ENCODE assay signal across 8 cellular contexts in the genomic region with DNA sequence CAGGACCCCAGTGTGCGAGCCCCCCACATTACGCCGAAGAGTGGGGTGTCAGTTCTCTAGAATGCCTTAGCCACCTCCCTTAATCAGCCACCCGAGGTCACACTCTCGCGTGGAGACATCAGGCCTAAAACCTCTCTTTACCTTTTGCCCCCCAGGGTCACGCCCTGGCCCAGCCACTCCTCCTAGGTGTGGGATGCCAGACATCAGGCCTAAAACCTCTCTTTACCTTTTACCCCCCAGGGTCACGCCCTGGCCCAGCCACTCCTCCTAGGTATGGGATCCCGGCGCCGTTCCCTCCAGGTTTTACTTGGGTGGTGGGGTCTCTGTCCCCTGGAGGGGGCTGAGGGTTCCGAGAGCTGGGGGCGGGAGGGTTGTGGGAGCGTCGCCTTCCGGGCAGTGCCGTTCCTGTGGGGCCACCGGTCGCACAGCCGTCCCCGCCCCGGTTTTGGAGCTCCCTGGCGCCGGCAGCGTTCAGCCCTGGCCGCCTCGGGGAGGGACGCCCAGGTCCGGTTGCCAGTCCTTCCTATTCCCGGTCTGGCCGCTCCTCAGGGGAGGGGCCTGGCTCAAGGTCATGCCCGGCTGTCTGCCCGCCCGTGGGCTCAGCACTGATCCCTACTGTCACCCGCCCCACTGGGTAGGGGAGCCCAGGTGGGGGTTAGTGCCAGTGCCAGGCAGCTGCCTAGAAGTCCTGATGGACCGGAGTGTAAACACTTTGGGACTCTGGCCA. TPM values are rescaled to one million over a fixed set of nuclear protein-coding genes. Genes with fewer than 3 reads are reported as not detected.
A peak's percentile ranks its signal among the peaks of the same experiment; 100 is the strongest.
DNase-seq lines count a peak whose midpoint lies in the region; ATAC-seq and TF ChIP-seq lines count a peak whose summit lies in the region.

No MANE protein-coding gene starts in this region.

- H3K4me3 ChIP-seq in GM12875 (ENCODE audit: low read depth, low read length): peak overlapping the region; percentile 94
- H3K4me3 ChIP-seq in foreskin fibroblast (ENCODE audit: low read depth in 1 of 2, low read length in 2 of 2): peak overlapping the region; percentile 87 to 98
- peak overlapping the region; percentile 98 for H3K4me3 ChIP-seq in neural cell (ENCODE audit: low read length)

- no peak for TF ChIP-seq EP300 in neural cell (conservative IDR thresholded peaks at IDR 0.05; ENCODE audit: poor library complexity, severe bottlenecking)

- H3K9me3 ChIP-seq in neural cell (ENCODE audit: low read length): no peaks in the 10 kb centered on the region

- no peak for DNase-seq in activated CD8-positive, alpha-beta memory T cell treated with anti-CD3 and anti-CD28 coated beads, Interleukin-2, amount 10 ng/mL, durations not matched to agents 7 days and 5 days
- DNase-seq in foreskin fibroblast (peak; percentile 28 to 64), NCI-H446 (lab: John Stamatoyannopoulos, UW) (no peak), NAMALWA (ENCODE audit: low spot score) (no peak), HUDEP-2 (lab: John Stamatoyannopoulos, UW; ENCODE audit: unreplicated experiment in 76 of 76) (no peak)

- H3K36me3 ChIP-seq in neural cell (ENCODE audit: insufficient read depth, low read length): no peaks in the 10 kb centered on the region

- peaks cover 4% of the 10 kb centered on the region for H3K36me3 Mint-ChIP-seq in activated CD8-positive, alpha-beta memory T cell treated with anti-CD3 and anti-CD28 coated beads, Interleukin-2, amount 10 ng/mL, durations not matched to agents 7 days and 5 days

- CTCF ChIA-PET in activated CD8-positive, alpha-beta memory T cell treated with anti-CD3 and anti-CD28 coated beads, Interleukin-2, amount 10 ng/mL, durations not matched to agents 7 days and 5 days (lab: Charles Lee): interaction anchor here (0.6 to 6.9 kb wide), 8 partner anchors 13 to 428 kb away, joined by 3 to 69 read pairs (median 3); no protein-coding TSS in a partner anchor

- H3K27me3 ChIP-seq in neural cell (ENCODE audit: insufficient read depth, low read depth, low read length): no peaks in the 10 kb centered on the region

- TF ChIP-seq RAD21 in neural cell (conservative IDR thresholded peaks at IDR 0.05): no peak

- no peaks in the 10 kb centered on the region for H3K9me3 Mint-ChIP-seq in activated CD8-positive, alpha-beta memory T cell treated with anti-CD3 and anti-CD28 coated beads, Interleukin-2, amount 10 ng/mL, durations not matched to agents 7 days and 5 days (ENCODE audit: low read depth)

- peaks cover 2% of the 10 kb centered on the region for H3K27me3 Mint-ChIP-seq in activated CD8-positive, alpha-beta memory T cell treated with anti-CD3 and anti-CD28 coated beads, Interleukin-2, amount 10 ng/mL, durations not matched to agents 7 days and 5 days

- no peaks in the 10 kb centered on the region for H3F3A ChIP-seq in neural cell (ENCODE audit: insufficient read depth, low read length, poor library complexity, severe bottlenecking)

- no peak overlapping the region for H3K27ac ChIP-seq in neural cell (ENCODE audit: low read length)

- H3K79me2 ChIP-seq in neural cell (replicated peaks; ENCODE audit: insufficient read depth, low read length): peaks cover 19% of the 10 kb centered on the region

- H3K4me1 Mint-ChIP-seq in activated CD8-positive, alpha-beta memory T cell treated with anti-CD3 and anti-CD28 coated beads, Interleukin-2, amount 10 ng/mL, durations not matched to agents 7 days and 5 days: peaks cover 17% of the 10 kb centered on the region

- peak overlapping the region; percentile 83 for H3K9ac ChIP-seq in neural cell (ENCODE audit: low read length)

- peak; percentile 22 for ATAC-seq in HG03066 (IDR thresholded peaks at IDR 0.05; ENCODE audit: low read depth, unreplicated experiment)
- ATAC-seq in activated CD8-positive, alpha-beta memory T cell treated with anti-CD3 and anti-CD28 coated beads, Interleukin-2, amount 10 ng/mL, durations not matched to agents 7 days and 5 days: peak; percentile 14

- peak overlapping the region; percentile 81 for H3K4me3 Mint-ChIP-seq in activated CD8-positive, alpha-beta memory T cell treated with anti-CD3 and anti-CD28 coated beads, Interleukin-2, amount 10 ng/mL, durations not matched to agents 7 days and 5 days

- H3K9me2 ChIP-seq in neural cell (ENCODE audit: insufficient read depth, low read length): no peaks in the 10 kb centered on the region

- TF ChIP-seq CTCF in GM12875 (IDR thresholded peaks at IDR 0.05; ENCODE audit: borderline replicate concordance, insufficient read depth, low read depth, low read length) (no peak), foreskin fibroblast (IDR thresholded peaks at IDR 0.05; ENCODE audit: low read depth, low read length) (no peak), neural cell (IDR thresholded peaks at IDR 0.05; ENCODE audit: poor library complexity, severe bottlenecking) (no peak)

- H2AFZ ChIP-seq in neural cell (ENCODE audit: low read depth, low read length): peak overlapping the region; percentile 40

- H3K27ac Mint-ChIP-seq in activated CD8-positive, alpha-beta memory T cell treated with anti-CD3 and anti-CD28 coated beads, Interleukin-2, amount 10 ng/mL, durations not matched to agents 7 days and 5 days: peak overlapping the region; percentile 61

- peak overlapping the region; percentile 90 for H3K4me2 ChIP-seq in neural cell (ENCODE audit: low read length)

- no peaks in the 10 kb centered on the region for H4K20me1 ChIP-seq in neural cell (ENCODE audit: insufficient read depth)

TF ChIP-seq in neural cell, 6 proteins besides CTCF, POLR2A, EP300 and RAD21:
- TF ChIP-seq TAF1 (IDR thresholded peaks at IDR 0.05; ENCODE audit: low read depth) (no peak), MXI1 (conservative IDR thresholded peaks at IDR 0.05; ENCODE audit: poor library complexity, severe bottlenecking) (no peak), EZH2 (IDR thresholded peaks at IDR 0.05; ENCODE audit: borderline replicate concordance, insufficient read depth, low read length, poor library complexity, severe bottlenecking) (no peak), SMC3 (conservative IDR thresholded peaks at IDR 0.05; ENCODE audit: poor library complexity) (no peak), POLR2AphosphoS5 (IDR thresholded peaks at IDR 0.05) (no peak)
- TF ChIP-seq, protein P1, sequence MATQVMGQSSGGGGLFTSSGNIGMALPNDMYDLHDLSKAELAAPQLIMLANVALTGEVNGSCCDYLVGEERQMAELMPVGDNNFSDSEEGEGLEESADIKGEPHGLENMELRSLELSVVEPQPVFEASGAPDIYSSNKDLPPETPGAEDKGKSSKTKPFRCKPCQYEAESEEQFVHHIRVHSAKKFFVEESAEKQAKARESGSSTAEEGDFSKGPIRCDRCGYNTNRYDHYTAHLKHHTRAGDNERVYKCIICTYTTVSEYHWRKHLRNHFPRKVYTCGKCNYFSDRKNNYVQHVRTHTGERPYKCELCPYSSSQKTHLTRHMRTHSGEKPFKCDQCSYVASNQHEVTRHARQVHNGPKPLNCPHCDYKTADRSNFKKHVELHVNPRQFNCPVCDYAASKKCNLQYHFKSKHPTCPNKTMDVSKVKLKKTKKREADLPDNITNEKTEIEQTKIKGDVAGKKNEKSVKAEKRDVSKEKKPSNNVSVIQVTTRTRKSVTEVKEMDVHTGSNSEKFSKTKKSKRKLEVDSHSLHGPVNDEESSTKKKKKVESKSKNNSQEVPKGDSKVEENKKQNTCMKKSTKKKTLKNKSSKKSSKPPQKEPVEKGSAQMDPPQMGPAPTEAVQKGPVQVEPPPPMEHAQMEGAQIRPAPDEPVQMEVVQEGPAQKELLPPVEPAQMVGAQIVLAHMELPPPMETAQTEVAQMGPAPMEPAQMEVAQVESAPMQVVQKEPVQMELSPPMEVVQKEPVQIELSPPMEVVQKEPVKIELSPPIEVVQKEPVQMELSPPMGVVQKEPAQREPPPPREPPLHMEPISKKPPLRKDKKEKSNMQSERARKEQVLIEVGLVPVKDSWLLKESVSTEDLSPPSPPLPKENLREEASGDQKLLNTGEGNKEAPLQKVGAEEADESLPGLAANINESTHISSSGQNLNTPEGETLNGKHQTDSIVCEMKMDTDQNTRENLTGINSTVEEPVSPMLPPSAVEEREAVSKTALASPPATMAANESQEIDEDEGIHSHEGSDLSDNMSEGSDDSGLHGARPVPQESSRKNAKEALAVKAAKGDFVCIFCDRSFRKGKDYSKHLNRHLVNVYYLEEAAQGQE (IDR thresholded peaks at IDR 0.05; ENCODE audit: borderline replicate concordance): no peak

RNA-seq across cellular contexts. Expression of a gene that starts 0.9 kb away (rescaled TPM):
- total RNA-seq in activated CD8-positive, alpha-beta memory T cell treated with anti-CD3 and anti-CD28 coated beads, Interleukin-2, amount 10 ng/mL, durations not matched to agents 7 days and 5 days: 10 to 100 TPM; 34.6 to 38.3 TPM
- polyA plus RNA-seq in neural cell: 24.1 and 24.5 TPM in 2 replicates
- 48.2 and 57.3 TPM in 2 replicates for polyA minus RNA-seq in neural cell

Comparison
In these comparisons a context has a peak if more than half of its experiments do, and no peak if none do; other contexts are left out.
1. DNase-seq: peak in foreskin fibroblast (2 of 2); none in activated CD8-positive, alpha-beta memory T cell treated with anti-CD3 and anti-CD28 coated beads, Interleukin-2, amount 10 ng/mL, durations not matched to agents 7 days and 5 days (single experiment), NCI-H446 (0 of 2), NAMALWA (single experiment) and HUDEP-2 (0 of 76).
2. Peak in every context shown above with its lines, with median percentiles within 50 percentile points of each other: H3K4me3 ChIP-seq.